In genomic region chr3:39101022-39101689, GRCh38 we compare ENCODE assay signal across 8 cellular contexts. TPM values are rescaled to one million over a fixed set of nuclear protein-coding genes. Genes with fewer than 3 reads are reported as not detected.
A peak's percentile ranks its signal among the peaks of the same experiment; 100 is the strongest.
DNase-seq lines count a peak whose midpoint lies in the region; ATAC-seq, FAIRE-seq and TF ChIP-seq lines count a peak whose summit lies in the region.

No MANE protein-coding gene starts in this region.

- TF ChIP-seq POLR2A in GM12892 (IDR thresholded peaks at IDR 0.05; ENCODE audit: low read depth, low read length): no peak

- DNase-seq in AG04450 (ENCODE audit: low read depth, low spot score) (no peak), GM12892 (ENCODE audit: insufficient read length) (peak; percentile 79), SKM-1 treated with dmso at 0.1 percent for 144 hours (lab: John Stamatoyannopoulos, UW; ENCODE audit: unreplicated experiment) (peak; percentile 47), thoracic aorta (ENCODE audit: low spot score) (no peak), NCI-H1694 (lab: John Stamatoyannopoulos, UW) (no peak)

- H3K4me1 ChIP-seq in liver (ENCODE audit: control insufficient read depth in 4 of 4, insufficient read depth in 4 of 4, low read length in 3 of 4) (peaks cover 2 to 18% (median 10%) of the 10 kb centered on the region in 4 donors), thoracic aorta (ENCODE audit: control insufficient read depth in 1 of 2, low read depth in 2 of 2) (peaks cover 13 to 38% of the 10 kb centered on the region in 2 donors)

- no peak overlapping the region for H3K27ac Mint-ChIP-seq in brain

- H3K36me3 ChIP-seq in liver (ENCODE audit: control insufficient read depth in 4 of 4, insufficient read depth in 3 of 4, low read depth in 1 of 4, low read length in 3 of 4) (peaks cover 14 to 41% (median 30%) of the 10 kb centered on the region in 4 donors), thoracic aorta (peaks cover 38% of the 10 kb centered on the region)

- CTCF ChIA-PET in AG04450 (lab: Charles Lee): interaction anchor here (1.0 to 2.9 kb wide), 5 partner anchors 12 to 191 kb away, joined by 3 to 16 read pairs (median 4); no protein-coding TSS in a partner anchor

- H3K4me3 ChIP-seq in AG04450 (ENCODE audit: low read depth, low read length) (no peak overlapping the region), liver (ENCODE audit: low read depth in 1 of 3, low read length in 3 of 3) (no peak overlapping the region), thoracic aorta (no peak overlapping the region)

- no peaks in the 10 kb centered on the region for H3K9me3 Mint-ChIP-seq in brain

- 81% methylated on average over 5 of the region's 5 CpGs for WGBS in liver

- ATAC-seq in HG03175 (IDR thresholded peaks at IDR 0.05; ENCODE audit: unreplicated experiment) (peak; percentile 70), thoracic aorta (ENCODE audit: insufficient number of reproducible peaks, low FRiP score, low read depth) (no peak)

- FAIRE-seq in GM12892 (lab: Jason Lieb, UNC): peak; percentile 83

- H3K27ac ChIP-seq in AG04450 (ENCODE audit: low read depth, low read length) (no peak overlapping the region), liver (ENCODE audit: low read depth in 1 of 2, low read length in 2 of 2) (no peak overlapping the region), thoracic aorta (no peak overlapping the region)

- H3K9ac ChIP-seq in liver (ENCODE audit: low read depth in 1 of 2, low read length in 2 of 2): no peak overlapping the region

- TF ChIP-seq CTCF in AG04450 (IDR thresholded peaks at IDR 0.05; ENCODE audit: low read depth, low read length): peak; percentile 71
- peak; percentile 42 to 63 for TF ChIP-seq CTCF in brain (conservative IDR thresholded peaks at IDR 0.05)
- peak; percentile 68 for TF ChIP-seq CTCF in liver (IDR thresholded peaks at IDR 0.05; ENCODE audit: low read depth, low read length, missing input control)
- TF ChIP-seq CTCF in thoracic aorta (IDR thresholded peaks at IDR 0.05): peak; percentile 50

- H3K27me3 ChIP-seq in AG04450 (ENCODE audit: control insufficient read depth, insufficient read depth, low read length) (no peaks in the 10 kb centered on the region), liver (ENCODE audit: control insufficient read depth in 4 of 4, insufficient read depth in 4 of 4, low read length in 3 of 4) (no peaks in the 10 kb centered on the region), thoracic aorta (replicated peaks; ENCODE audit: insufficient read depth) (no peaks in the 10 kb centered on the region)

- H3K4me3 Mint-ChIP-seq in brain: peak overlapping the region in 1 of 5 experiments; percentile 55

- H3K9me3 ChIP-seq in AG04450 (ENCODE audit: control insufficient read depth, insufficient read depth, low read length) (no peaks in the 10 kb centered on the region), liver (ENCODE audit: control insufficient read depth in 4 of 4, low read length in 3 of 4) (no peaks in the 10 kb centered on the region), thoracic aorta (no peaks in the 10 kb centered on the region)

- peak; percentile 76 to 83 for TF ChIP-seq RAD21 in liver (IDR thresholded peaks at IDR 0.05)

- POLR2A ChIA-PET in AG04450 (lab: Yijun Ruan, JAX): no interaction called here

- no peaks in the 10 kb centered on the region for H3K27me3 Mint-ChIP-seq in brain

- H3K4me1 Mint-ChIP-seq in brain: peaks cover 51% of the 10 kb centered on the region

- H3K36me3 Mint-ChIP-seq in brain: peaks cover 9% of the 10 kb centered on the region

TF ChIP-seq in liver, 16 proteins besides CTCF, POLR2A, EP300 and RAD21:
- TF ChIP-seq HNF4A (conservative IDR thresholded peaks at IDR 0.05): peak; percentile 37 to 60
- TF ChIP-seq NR2F2 (IDR thresholded peaks at IDR 0.05): peak; percentile 90
- no peak for TF ChIP-seq HNF4G (IDR thresholded peaks at IDR 0.05)
- TF ChIP-seq RXRA (IDR thresholded peaks at IDR 0.05): peak in 1 of 2 donors; percentile 59

RNA-seq across cellular contexts. Expression of gene GORASP1, which starts 6.3 kb away (rescaled TPM):
- polyA plus RNA-seq in AG04450 (2011; rRNA removed) (43.7 and 47.6 TPM in 2 replicates), brain (ENCODE audit: insufficient read depth, low read depth, low replicate concordance) (34.3 TPM), liver (10 to 100 TPM; 13.4 to 25.3 TPM)
- 45.7 and 60.5 TPM in 2 replicates for polyA minus RNA-seq in AG04450 (2011; rRNA and poly(A)+ RNA removed)
- 24.0 TPM for polyA plus RNA-seq in GM12892 (2012; ENCODE audit: missing spikeins)
- total RNA-seq in liver (10 to 100 TPM; 11.8 to 39.4 TPM), thoracic aorta (10 to 100 TPM; 59.3 to 84.6 TPM)

RNA-seq across cellular contexts. Expression of gene TTC21A, which starts 6.3 kb away (rescaled TPM):
- polyA plus RNA-seq in AG04450 (2011; rRNA removed): 1.6 and 2.8 TPM in 2 replicates
- polyA minus RNA-seq in AG04450 (2011; rRNA and poly(A)+ RNA removed): 3.0 and 4.2 TPM in 2 replicates
- polyA plus RNA-seq in GM12892 (2012; ENCODE audit: missing spikeins): 3.8 TPM
- polyA plus RNA-seq in brain (ENCODE audit: insufficient read depth, low read depth, low replicate concordance): 1.7 TPM
- 1 to 10 TPM in 1 of 2 donors, under 1 TPM in 1; 0.28 to 3.3 TPM for total RNA-seq in liver
- polyA plus RNA-seq in liver: 1 to 10 TPM in 1 of 2 donors, under 1 TPM in 1; 0.89 to 2.3 TPM
- total RNA-seq in thoracic aorta: 10 to 100 TPM in 1 of 2 donors, 1 to 10 TPM in 1; 3.0 to 14.9 TPM

RNA-seq across cellular contexts. Expression of gene WDR48, which starts 49.3 kb away (rescaled TPM):
- polyA plus RNA-seq in AG04450 (2011; rRNA removed) (35.0 and 42.1 TPM in 2 replicates), brain (ENCODE audit: insufficient read depth, low read depth, low replicate concordance) (24.9 TPM), liver (10 to 100 TPM in 1 of 2 donors, 1 to 10 TPM in 1; 8.0 to 10.2 TPM)
- 27.5 and 50.3 TPM in 2 replicates for polyA minus RNA-seq in AG04450 (2011; rRNA and poly(A)+ RNA removed)
- polyA plus RNA-seq in GM12892 (2012; ENCODE audit: missing spikeins): 19.4 TPM
- total RNA-seq in liver (10 to 100 TPM; 22.8 to 24.9 TPM), thoracic aorta (10 to 100 TPM; 17.7 to 29.9 TPM)

RNA-seq across cellular contexts. Expression of gene SCN11A, which starts 49.4 kb away (rescaled TPM):
- polyA plus RNA-seq in AG04450 (2011; rRNA removed) (0.05 TPM in 2 replicates), brain (ENCODE audit: insufficient read depth, low read depth, low replicate concordance) (not detected), liver (under 1 TPM; 0.06 to 0.18 TPM)
- polyA minus RNA-seq in AG04450 (2011; rRNA and poly(A)+ RNA removed): not detected in 2 replicates
- 0.13 TPM for polyA plus RNA-seq in GM12892 (2012; ENCODE audit: missing spikeins)
- total RNA-seq in liver (under 1 TPM; 0.08 to 0.14 TPM), thoracic aorta (under 1 TPM in 1 of 2 donors, not detected in 1; 0.07 TPM)

RNA-seq across cellular contexts. Expression of gene CSRNP1, which starts 52.2 kb away (rescaled TPM):
- polyA plus RNA-seq in AG04450 (2011; rRNA removed) (5.9 and 6.8 TPM in 2 replicates), brain (ENCODE audit: insufficient read depth, low read depth, low replicate concordance) (9.0 TPM), liver (10 to 100 TPM in 1 of 2 donors, 1 to 10 TPM in 1; 8.7 to 12.8 TPM)
- 12.4 and 17.8 TPM in 2 replicates for polyA minus RNA-seq in AG04450 (2011; rRNA and poly(A)+ RNA removed)
- 14.0 TPM for polyA plus RNA-seq in GM12892 (2012; ENCODE audit: missing spikeins)
- total RNA-seq in liver (10 to 100 TPM in 1 of 2 donors, 1 to 10 TPM in 1; 4.7 to 19.3 TPM), thoracic aorta (100 to 1,000 TPM in 1 of 2 donors, 10 to 100 TPM in 1; 96.8 to 117 TPM)

Comparison
In these comparisons a context has a peak if more than half of its experiments do, and no peak if none do; other contexts are left out.
1. DNase-seq: peak in GM12892 (single experiment) and SKM-1 treated with dmso at 0.1 percent for 144 hours (single experiment); none in AG04450 (single experiment), thoracic aorta (single experiment) and NCI-H1694 (single experiment).
2. Peak in every context shown above with its lines, with median percentiles within 50 percentile points of each other: CTCF ChIP-seq.